Comparison of ENCODE assay signal across 9 cellular contexts in the genomic region with DNA sequence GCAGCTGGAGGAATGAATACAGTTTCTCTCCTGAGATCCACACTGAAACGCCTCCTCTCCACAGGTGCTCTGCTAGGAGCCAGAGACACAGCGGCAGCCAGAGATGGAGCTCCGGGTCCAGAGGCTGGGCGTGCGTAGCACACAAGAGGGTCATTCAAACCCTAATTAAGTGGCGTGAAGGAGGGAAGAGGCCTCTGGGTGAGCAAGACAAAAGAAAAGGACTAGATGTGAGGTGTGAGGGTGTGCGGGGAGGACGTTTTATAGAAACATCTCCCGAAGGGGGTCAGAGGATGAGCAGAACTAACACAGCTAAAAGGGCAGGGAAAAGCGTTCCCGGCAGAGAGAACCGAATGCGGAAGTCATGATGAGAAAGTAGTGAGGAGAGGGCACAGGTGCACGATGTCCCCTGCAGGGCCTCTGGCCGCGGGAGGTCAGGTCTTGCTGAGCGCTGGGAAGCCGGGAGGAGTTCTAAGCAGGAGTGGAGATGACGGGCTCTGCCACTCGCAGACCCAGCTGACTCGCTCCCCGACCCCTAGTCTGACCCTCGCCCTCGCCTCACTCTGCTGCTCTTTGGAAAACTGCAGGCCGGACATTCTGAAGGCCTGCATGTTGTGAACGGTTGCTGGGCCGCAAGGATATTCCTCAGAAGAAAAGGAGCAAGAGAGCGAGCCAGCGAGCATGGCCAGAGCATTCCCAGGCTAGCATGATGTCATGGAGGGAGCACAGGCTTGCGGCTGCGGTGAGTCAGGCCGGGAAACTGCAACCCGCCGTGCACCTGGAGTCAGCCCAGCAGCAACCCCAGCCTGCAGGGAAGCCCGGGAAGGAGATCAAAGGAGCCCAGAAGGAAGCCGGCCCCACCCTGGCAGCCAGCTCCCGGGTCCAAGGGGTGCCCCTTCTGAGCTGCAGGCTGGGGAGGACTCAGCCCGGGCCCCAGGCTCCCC. TPM values are rescaled to one million over a fixed set of nuclear protein-coding genes. Genes with fewer than 3 reads are reported as not detected.
A peak's percentile ranks its signal among the peaks of the same experiment; 100 is the strongest.
DNase-seq lines count a peak whose midpoint lies in the region; ATAC-seq and TF ChIP-seq lines count a peak whose summit lies in the region.
"Had no signal": no experiment of that assay in that cellular context is flagged by ENCODE, and none has a peak within 500 bp of the region (broad histone marks: within the 10 kb centered on the region; RNA-seq: fewer than 3 reads in every experiment).

No MANE protein-coding gene starts in this region.

- H3K56ac ChIP-seq in mesendoderm (ENCODE audit: low read length): no peak overlapping the region

- H3K36me3 ChIP-seq in MG63: no peaks in the 10 kb centered on the region
- no peaks in the 10 kb centered on the region for H3K36me3 ChIP-seq in ectodermal cell (ENCODE audit: control insufficient read depth, insufficient read depth, low read length)
- no peaks in the 10 kb centered on the region for H3K36me3 ChIP-seq in mesendoderm (ENCODE audit: control insufficient read depth, insufficient read depth, low read length)

- H2BK5ac ChIP-seq in mesendoderm (ENCODE audit: low read length): no peak overlapping the region

- H3K23ac ChIP-seq in mesendoderm (ENCODE audit: low read length): no peak overlapping the region

- no peak overlapping the region for H3K4me3 Mint-ChIP-seq in naive thymus-derived CD8-positive, alpha-beta T cell
- H3K4me3 Mint-ChIP-seq in activated CD8-positive, alpha-beta T cell treated with anti-CD3 and anti-CD28 coated beads for 36 hours: no peak overlapping the region
- H3K4me3 Mint-ChIP-seq: activated naive CD8-positive, alpha-beta T cell had no signal

- H3K4me1 ChIP-seq in ectodermal cell (ENCODE audit: control insufficient read depth, insufficient read depth, low read length) (peaks cover 28% of the 10 kb centered on the region), mesendoderm (ENCODE audit: control insufficient read depth, low read depth, low read length) (no peaks in the 10 kb centered on the region)

- no peak overlapping the region for H3K4ac ChIP-seq in mesendoderm (ENCODE audit: low read depth, low read length)

- POLR2A ChIA-PET in AG04449 (lab: Yijun Ruan, JAX): no interaction called here
- POLR2A ChIA-PET in naive thymus-derived CD8-positive, alpha-beta T cell (lab: Charles Lee): no interaction called here
- POLR2A ChIA-PET in activated CD8-positive, alpha-beta T cell treated with anti-CD3 and anti-CD28 coated beads for 36 hours (lab: Charles Lee): no interaction called here

- H4K8ac ChIP-seq in mesendoderm (ENCODE audit: low read depth, low read length): no peak overlapping the region

- peaks cover 6 to 37% (median 19%) of the 10 kb centered on the region in 5 donors for H3K27me3 Mint-ChIP-seq in naive thymus-derived CD8-positive, alpha-beta T cell
- H3K27me3 Mint-ChIP-seq in activated CD8-positive, alpha-beta T cell treated with anti-CD3 and anti-CD28 coated beads for 36 hours: peaks cover 8% of the 10 kb centered on the region

- no peak overlapping the region for H4K5ac ChIP-seq in mesendoderm (ENCODE audit: low read length)

- peak; percentile 19 for DNase-seq in AG04449 (ENCODE audit: low read depth, low spot score)
- peak; percentile 99 for DNase-seq in MG63
- peak; percentile 87 for DNase-seq in mesendoderm
- DNase-seq in naive thymus-derived CD8-positive, alpha-beta T cell: no peak
- DNase-seq in stimulated activated CD4-positive, alpha-beta T cell treated with anti-CD3 and anti-CD28 coated beads, Interleukin-4, amount 100 ng/mL, for 1 hour: no peak
- no peak for DNase-seq in erythroblast (lab: John Stamatoyannopoulos, UW)
- no peak for DNase-seq in activated CD8-positive, alpha-beta T cell treated with anti-CD3 and anti-CD28 coated beads for 36 hours

- H3K27ac Mint-ChIP-seq in naive thymus-derived CD8-positive, alpha-beta T cell: peak overlapping the region in 1 of 10 donors; percentile 25
- H3K27ac Mint-ChIP-seq in activated CD8-positive, alpha-beta T cell treated with anti-CD3 and anti-CD28 coated beads for 36 hours: no peak overlapping the region
- H3K27ac Mint-ChIP-seq: activated naive CD8-positive, alpha-beta T cell had no signal

- H3K27ac ChIP-seq in ectodermal cell (ENCODE audit: insufficient read depth, low read depth, low read length, poor library complexity, severe bottlenecking) (peak overlapping the region; percentile 86), mesendoderm (ENCODE audit: low read depth, low read length) (no peak overlapping the region)

- no peaks in the 10 kb centered on the region for H3K9me3 ChIP-seq in MG63
- no peaks in the 10 kb centered on the region for H3K9me3 ChIP-seq in ectodermal cell (ENCODE audit: control insufficient read depth, low read length)

- H3K79me2 ChIP-seq in mesendoderm (ENCODE audit: control insufficient read depth, insufficient read depth, low read length): no peaks in the 10 kb centered on the region

- H3K4me1 Mint-ChIP-seq in naive thymus-derived CD8-positive, alpha-beta T cell: peaks cover 0 to 2% (median 0%) of the 10 kb centered on the region in 4 donors
- H3K4me1 Mint-ChIP-seq in activated CD8-positive, alpha-beta T cell treated with anti-CD3 and anti-CD28 coated beads for 36 hours (ENCODE audit: low read depth): no peaks in the 10 kb centered on the region

- WGBS in ectodermal cell, 2 experiments: 5 to 6% methylated on average over 38 of the region's 38 CpGs
- WGBS in mesendoderm (ENCODE audit: extremely low coverage, insufficient coverage, low lambda C conversion rate): no CpG with 5 or more reads among the region's 38 CpGs

- no peak overlapping the region for H2BK120ac ChIP-seq in mesendoderm (ENCODE audit: low read depth, low read length)

- H3K27me3 ChIP-seq in MG63: no peaks in the 10 kb centered on the region
- no peaks in the 10 kb centered on the region for H3K27me3 ChIP-seq in ectodermal cell (ENCODE audit: control insufficient read depth, insufficient read depth, low read length, poor library complexity, severe bottlenecking)
- H3K27me3 ChIP-seq in mesendoderm (ENCODE audit: insufficient read depth, low read length, poor library complexity): no peaks in the 10 kb centered on the region

- H3K36me3 Mint-ChIP-seq in naive thymus-derived CD8-positive, alpha-beta T cell: no peaks in the 10 kb centered on the region
- H3K36me3 Mint-ChIP-seq in activated CD8-positive, alpha-beta T cell treated with anti-CD3 and anti-CD28 coated beads for 36 hours (ENCODE audit: low read depth): no peaks in the 10 kb centered on the region
- H3K36me3 Mint-ChIP-seq: activated naive CD8-positive, alpha-beta T cell had no signal

- no peak overlapping the region for H2BK15ac ChIP-seq in mesendoderm (replicated peaks; ENCODE audit: low read depth)

- no peak overlapping the region for H3K4me2 ChIP-seq in mesendoderm (ENCODE audit: low read length)

- CTCF ChIA-PET in AG04449 (lab: Yijun Ruan, JAX): no interaction called here
- CTCF ChIA-PET in activated CD8-positive, alpha-beta T cell treated with anti-CD3 and anti-CD28 coated beads for 36 hours (lab: Charles Lee): no interaction called here

- no peak overlapping the region for H3K4me3 ChIP-seq in AG04449 (ENCODE audit: low read depth, low read length)
- no peak overlapping the region for H3K4me3 ChIP-seq in MG63
- H3K4me3 ChIP-seq in ectodermal cell (ENCODE audit: insufficient read depth, low read depth, low read length): no peak overlapping the region
- no peak overlapping the region for H3K4me3 ChIP-seq in mesendoderm (ENCODE audit: low read length)

- no peak overlapping the region for H3K9ac ChIP-seq in mesendoderm (ENCODE audit: low read length)

- no peak overlapping the region for H2AK5ac ChIP-seq in mesendoderm (ENCODE audit: low read length)

- intact Hi-C loops in activated CD8-positive, alpha-beta T cell treated with anti-CD3 and anti-CD28 coated beads for 36 hours (cut with micrococcal nuclease): no loop called here

- H3K79me1 ChIP-seq in mesendoderm (ENCODE audit: low read length): no peaks in the 10 kb centered on the region

- no peak for TF ChIP-seq CTCF in AG04449 (IDR thresholded peaks at IDR 0.05; ENCODE audit: insufficient read depth, low read length, missing control alignments)
- no peak for TF ChIP-seq CTCF in activated CD8-positive, alpha-beta T cell treated with anti-CD3 and anti-CD28 coated beads for 36 hours (IDR thresholded peaks at IDR 0.05)

- no peak for TF ChIP-seq POLR2A in erythroblast (IDR thresholded peaks at IDR 0.05; ENCODE audit: low read length)

- H3K18ac ChIP-seq in mesendoderm (ENCODE audit: low read length): no peak overlapping the region

- H3K9me3 Mint-ChIP-seq in naive thymus-derived CD8-positive, alpha-beta T cell: peaks cover 0 to 3% (median 0%) of the 10 kb centered on the region in 9 donors
- H3K9me3 Mint-ChIP-seq in activated CD8-positive, alpha-beta T cell treated with anti-CD3 and anti-CD28 coated beads for 36 hours: peaks cover 2% of the 10 kb centered on the region

- no peak for ATAC-seq in naive thymus-derived CD8-positive, alpha-beta T cell
- ATAC-seq in activated CD8-positive, alpha-beta T cell treated with anti-CD3 and anti-CD28 coated beads for 36 hours: no peak

RNA-seq across cellular contexts. Expression of a gene that starts 54.2 kb away (rescaled TPM):
- 4.8 and 10.7 TPM in 2 replicates for total RNA-seq in MG63 (2014; rRNA removed; shearing (Covaris generic); ENCODE audit: low replicate concordance)
- polyA plus RNA-seq in ectodermal cell (2013, experiment 1 of 4): 24.1 TPM
- polyA plus RNA-seq in ectodermal cell (2013, experiment 2 of 4): 23.1 TPM
- polyA plus RNA-seq in ectodermal cell (2013, experiment 3 of 4): 21.6 TPM
- 23.3 TPM for polyA plus RNA-seq in ectodermal cell (2013, experiment 4 of 4)
- polyA plus RNA-seq in mesendoderm (2013, experiment 1 of 2): 6.6 TPM
- 6.4 TPM for polyA plus RNA-seq in mesendoderm (2013, experiment 2 of 2)
- not detected for total RNA-seq in naive thymus-derived CD8-positive, alpha-beta T cell
- polyA plus RNA-seq in naive thymus-derived CD8-positive, alpha-beta T cell: not detected
- total RNA-seq in activated CD8-positive, alpha-beta T cell treated with anti-CD3 and anti-CD28 coated beads for 36 hours: not detected

Comparison
In these comparisons a context has a peak if more than half of its experiments do, and no peak if none do; other contexts are left out.
1. DNase-seq: peak in AG04449 (single experiment), MG63 (single experiment) and mesendoderm (single experiment); none in naive thymus-derived CD8-positive, alpha-beta T cell (0 of 10), stimulated activated CD4-positive, alpha-beta T cell treated with anti-CD3 and anti-CD28 coated beads, Interleukin-4, amount 100 ng/mL, for 1 hour (single experiment), erythroblast (0 of 2) and activated CD8-positive, alpha-beta T cell treated with anti-CD3 and anti-CD28 coated beads for 36 hours (single experiment).